In the genomic region with DNA sequence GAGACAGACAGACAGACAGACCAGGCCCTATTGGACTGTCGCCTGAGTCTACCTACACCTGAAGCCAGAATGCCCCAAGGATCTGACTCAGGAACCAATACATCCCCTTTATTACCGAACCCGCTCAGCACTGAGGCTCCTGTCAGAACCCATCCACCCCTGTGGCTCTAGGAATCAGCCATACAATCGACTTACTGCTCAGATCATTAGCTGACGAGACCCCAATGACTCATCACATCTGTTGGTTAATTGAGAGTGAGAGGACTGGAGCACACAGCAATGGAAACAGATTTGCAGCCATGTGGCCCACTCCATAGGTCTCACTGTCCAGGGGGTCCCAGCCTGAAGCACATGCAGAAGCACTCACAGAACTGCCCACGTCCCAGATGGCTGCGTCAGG, we compare ENCODE assay signal across 1 cellular context.
TF ChIP-seq lines count a peak whose summit lies in the region.

No MANE protein-coding gene starts in this region.

TF ChIP-seq in GM23338, 12 proteins besides CTCF, POLR2A, EP300 and RAD21:
- TF ChIP-seq ZNF331 (CRISPR knock-in tag; IDR thresholded peaks at IDR 0.05; ENCODE audit: low read depth) (no peak), JUNB (IDR thresholded peaks at IDR 0.05; ENCODE audit: unreplicated experiment) (no peak), NANOG (IDR thresholded peaks at IDR 0.05; ENCODE audit: borderline replicate concordance) (no peak), POLR2AphosphoS5 (IDR thresholded peaks at IDR 0.05; ENCODE audit: low read depth) (no peak), ZNF114 (CRISPR knock-in tag; IDR thresholded peaks at IDR 0.05) (no peak), EZH2 (IDR thresholded peaks at IDR 0.05; ENCODE audit: low read depth, unreplicated experiment) (no peak), CREB1 (CRISPR knock-in tag; IDR thresholded peaks at IDR 0.05; ENCODE audit: low read depth) (no peak), EZH2phosphoT487 (IDR thresholded peaks at IDR 0.05; ENCODE audit: unreplicated experiment) (no peak)
- TF ChIP-seq, protein P1, sequence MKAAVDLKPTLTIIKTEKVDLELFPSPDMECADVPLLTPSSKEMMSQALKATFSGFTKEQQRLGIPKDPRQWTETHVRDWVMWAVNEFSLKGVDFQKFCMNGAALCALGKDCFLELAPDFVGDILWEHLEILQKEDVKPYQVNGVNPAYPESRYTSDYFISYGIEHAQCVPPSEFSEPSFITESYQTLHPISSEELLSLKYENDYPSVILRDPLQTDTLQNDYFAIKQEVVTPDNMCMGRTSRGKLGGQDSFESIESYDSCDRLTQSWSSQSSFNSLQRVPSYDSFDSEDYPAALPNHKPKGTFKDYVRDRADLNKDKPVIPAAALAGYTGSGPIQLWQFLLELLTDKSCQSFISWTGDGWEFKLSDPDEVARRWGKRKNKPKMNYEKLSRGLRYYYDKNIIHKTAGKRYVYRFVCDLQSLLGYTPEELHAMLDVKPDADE (IDR thresholded peaks at IDR 0.05): no peak
- TF ChIP-seq, protein P2, sequence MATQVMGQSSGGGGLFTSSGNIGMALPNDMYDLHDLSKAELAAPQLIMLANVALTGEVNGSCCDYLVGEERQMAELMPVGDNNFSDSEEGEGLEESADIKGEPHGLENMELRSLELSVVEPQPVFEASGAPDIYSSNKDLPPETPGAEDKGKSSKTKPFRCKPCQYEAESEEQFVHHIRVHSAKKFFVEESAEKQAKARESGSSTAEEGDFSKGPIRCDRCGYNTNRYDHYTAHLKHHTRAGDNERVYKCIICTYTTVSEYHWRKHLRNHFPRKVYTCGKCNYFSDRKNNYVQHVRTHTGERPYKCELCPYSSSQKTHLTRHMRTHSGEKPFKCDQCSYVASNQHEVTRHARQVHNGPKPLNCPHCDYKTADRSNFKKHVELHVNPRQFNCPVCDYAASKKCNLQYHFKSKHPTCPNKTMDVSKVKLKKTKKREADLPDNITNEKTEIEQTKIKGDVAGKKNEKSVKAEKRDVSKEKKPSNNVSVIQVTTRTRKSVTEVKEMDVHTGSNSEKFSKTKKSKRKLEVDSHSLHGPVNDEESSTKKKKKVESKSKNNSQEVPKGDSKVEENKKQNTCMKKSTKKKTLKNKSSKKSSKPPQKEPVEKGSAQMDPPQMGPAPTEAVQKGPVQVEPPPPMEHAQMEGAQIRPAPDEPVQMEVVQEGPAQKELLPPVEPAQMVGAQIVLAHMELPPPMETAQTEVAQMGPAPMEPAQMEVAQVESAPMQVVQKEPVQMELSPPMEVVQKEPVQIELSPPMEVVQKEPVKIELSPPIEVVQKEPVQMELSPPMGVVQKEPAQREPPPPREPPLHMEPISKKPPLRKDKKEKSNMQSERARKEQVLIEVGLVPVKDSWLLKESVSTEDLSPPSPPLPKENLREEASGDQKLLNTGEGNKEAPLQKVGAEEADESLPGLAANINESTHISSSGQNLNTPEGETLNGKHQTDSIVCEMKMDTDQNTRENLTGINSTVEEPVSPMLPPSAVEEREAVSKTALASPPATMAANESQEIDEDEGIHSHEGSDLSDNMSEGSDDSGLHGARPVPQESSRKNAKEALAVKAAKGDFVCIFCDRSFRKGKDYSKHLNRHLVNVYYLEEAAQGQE (IDR thresholded peaks at IDR 0.05; ENCODE audit: unreplicated experiment): no peak
- TF ChIP-seq, protein P3, sequence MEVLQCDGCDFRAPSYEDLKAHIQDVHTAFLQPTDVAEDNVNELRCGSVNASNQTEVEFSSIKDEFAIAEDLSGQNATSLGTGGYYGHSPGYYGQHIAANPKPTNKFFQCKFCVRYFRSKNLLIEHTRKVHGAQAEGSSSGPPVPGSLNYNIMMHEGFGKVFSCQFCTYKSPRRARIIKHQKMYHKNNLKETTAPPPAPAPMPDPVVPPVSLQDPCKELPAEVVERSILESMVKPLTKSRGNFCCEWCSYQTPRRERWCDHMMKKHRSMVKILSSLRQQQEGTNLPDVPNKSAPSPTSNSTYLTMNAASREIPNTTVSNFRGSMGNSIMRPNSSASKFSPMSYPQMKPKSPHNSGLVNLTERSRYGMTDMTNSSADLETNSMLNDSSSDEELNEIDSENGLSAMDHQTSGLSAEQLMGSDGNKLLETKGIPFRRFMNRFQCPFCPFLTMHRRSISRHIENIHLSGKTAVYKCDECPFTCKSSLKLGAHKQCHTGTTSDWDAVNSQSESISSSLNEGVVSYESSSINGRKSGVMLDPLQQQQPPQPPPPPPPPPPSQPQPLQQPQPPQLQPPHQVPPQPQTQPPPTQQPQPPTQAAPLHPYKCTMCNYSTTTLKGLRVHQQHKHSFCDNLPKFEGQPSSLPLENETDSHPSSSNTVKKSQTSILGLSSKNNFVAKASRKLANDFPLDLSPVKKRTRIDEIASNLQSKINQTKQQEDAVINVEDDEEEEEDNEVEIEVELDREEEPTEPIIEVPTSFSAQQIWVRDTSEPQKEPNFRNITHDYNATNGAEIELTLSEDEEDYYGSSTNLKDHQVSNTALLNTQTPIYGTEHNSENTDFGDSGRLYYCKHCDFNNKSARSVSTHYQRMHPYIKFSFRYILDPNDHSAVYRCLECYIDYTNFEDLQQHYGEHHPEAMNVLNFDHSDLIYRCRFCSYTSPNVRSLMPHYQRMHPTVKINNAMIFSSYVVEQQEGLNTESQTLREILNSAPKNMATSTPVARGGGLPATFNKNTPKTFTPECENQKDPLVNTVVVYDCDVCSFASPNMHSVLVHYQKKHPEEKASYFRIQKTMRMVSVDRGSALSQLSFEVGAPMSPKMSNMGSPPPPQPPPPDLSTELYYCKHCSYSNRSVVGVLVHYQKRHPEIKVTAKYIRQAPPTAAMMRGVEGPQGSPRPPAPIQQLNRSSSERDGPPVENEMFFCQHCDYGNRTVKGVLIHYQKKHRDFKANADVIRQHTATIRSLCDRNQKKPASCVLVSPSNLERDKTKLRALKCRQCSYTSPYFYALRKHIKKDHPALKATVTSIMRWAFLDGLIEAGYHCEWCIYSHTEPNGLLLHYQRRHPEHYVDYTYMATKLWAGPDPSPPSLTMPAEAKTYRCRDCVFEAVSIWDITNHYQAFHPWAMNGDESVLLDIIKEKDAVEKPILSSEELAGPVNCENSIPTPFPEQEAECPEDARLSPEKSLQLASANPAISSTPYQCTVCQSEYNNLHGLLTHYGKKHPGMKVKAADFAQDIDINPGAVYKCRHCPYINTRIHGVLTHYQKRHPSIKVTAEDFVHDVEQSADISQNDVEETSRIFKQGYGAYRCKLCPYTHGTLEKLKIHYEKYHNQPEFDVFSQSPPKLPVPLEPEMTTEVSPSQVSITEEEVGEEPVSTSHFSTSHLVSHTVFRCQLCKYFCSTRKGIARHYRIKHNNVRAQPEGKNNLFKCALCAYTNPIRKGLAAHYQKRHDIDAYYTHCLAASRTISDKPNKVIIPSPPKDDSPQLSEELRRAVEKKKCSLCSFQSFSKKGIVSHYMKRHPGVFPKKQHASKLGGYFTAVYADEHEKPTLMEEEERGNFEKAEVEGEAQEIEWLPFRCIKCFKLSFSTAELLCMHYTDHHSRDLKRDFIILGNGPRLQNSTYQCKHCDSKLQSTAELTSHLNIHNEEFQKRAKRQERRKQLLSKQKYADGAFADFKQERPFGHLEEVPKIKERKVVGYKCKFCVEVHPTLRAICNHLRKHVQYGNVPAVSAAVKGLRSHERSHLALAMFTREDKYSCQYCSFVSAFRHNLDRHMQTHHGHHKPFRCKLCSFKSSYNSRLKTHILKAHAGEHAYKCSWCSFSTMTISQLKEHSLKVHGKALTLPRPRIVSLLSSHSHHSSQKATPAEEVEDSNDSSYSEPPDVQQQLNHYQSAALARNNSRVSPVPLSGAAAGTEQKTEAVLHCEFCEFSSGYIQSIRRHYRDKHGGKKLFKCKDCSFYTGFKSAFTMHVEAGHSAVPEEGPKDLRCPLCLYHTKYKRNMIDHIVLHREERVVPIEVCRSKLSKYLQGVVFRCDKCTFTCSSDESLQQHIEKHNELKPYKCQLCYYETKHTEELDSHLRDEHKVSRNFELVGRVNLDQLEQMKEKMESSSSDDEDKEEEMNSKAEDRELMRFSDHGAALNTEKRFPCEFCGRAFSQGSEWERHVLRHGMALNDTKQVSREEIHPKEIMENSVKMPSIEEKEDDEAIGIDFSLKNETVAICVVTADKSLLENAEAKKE (CRISPR knock-in tag; IDR thresholded peaks at IDR 0.05): no peak
